ENCODE assay signal across 9 cellular contexts in the genomic region with DNA sequence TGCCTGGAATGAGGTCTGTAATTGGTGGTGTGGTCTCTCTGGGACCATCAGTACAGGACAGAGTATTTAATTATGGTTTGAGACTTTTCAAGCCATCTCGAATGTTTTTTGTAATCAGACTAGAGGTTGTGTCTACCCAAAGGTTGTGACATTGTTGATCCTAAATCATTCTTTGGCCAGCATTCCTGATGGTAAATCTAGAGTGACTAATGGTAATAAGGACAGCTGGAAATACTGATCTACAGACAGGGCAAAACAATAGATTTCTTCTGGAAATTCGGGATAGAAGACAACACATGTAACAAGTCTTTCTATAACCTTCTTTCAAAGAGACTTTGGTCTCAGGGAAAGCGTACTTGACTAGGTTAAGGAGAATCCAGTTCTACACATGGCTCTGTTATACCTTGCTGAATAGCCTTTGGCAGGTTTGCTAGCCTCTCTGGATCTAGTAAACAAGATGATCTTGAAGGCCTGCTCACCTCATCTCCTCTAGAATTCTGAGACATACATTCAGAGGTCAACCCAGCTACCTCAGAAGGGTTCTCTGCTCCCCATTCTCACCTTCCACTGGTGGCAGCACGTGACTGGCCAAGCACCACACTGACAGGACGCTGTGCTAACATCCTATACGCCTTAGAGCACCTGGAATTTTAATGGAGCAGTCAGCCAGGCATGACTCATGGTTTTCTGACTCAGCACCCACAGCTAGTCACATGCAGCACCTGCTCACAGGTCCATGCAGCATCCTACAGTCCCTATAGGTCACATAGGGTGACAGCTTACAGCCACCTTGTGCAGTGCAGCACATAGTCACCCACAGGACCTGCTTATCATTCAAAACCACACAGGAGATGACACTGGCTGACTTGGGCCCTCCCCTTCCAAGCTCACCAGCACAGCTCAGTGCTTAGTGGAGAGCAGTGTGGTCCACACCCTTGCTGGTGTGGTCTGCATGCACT. TPM values are rescaled to one million over a fixed set of nuclear protein-coding genes. Genes with fewer than 3 reads are reported as not detected.
DNase-seq lines count a peak whose midpoint lies in the region; ATAC-seq and TF ChIP-seq lines count a peak whose summit lies in the region.
"Had no signal": no experiment of that assay in that cellular context is flagged by ENCODE, and none has a peak within 500 bp of the region (broad histone marks: within the 10 kb centered on the region; RNA-seq: fewer than 3 reads in every experiment).

No MANE protein-coding gene starts in this region.

- in situ Hi-C loops in G401 (cut with HindIII; ENCODE audit: low sequenced_read_pairs), result no loop called here

- no peak for TF ChIP-seq CTCF in psoas muscle (IDR thresholded peaks at IDR 0.05)
- TF ChIP-seq CTCF in HFFc6 (IDR thresholded peaks at IDR 0.05), result no peak
- TF ChIP-seq CTCF in BE2C (IDR thresholded peaks at IDR 0.05; ENCODE audit: low read depth, low read length), result no peak

- H3K4me3 Mint-ChIP-seq in HFFc6, result no peak overlapping the region

- no peaks in the 10 kb centered on the region for H3K36me3 Mint-ChIP-seq in HFFc6 (ENCODE audit: low read depth)

- no peaks in the 10 kb centered on the region for H3K4me1 Mint-ChIP-seq in HFFc6 (ENCODE audit: low read depth)

- no peak overlapping the region for H3K27ac Mint-ChIP-seq in HFFc6

- no peak overlapping the region for H3K27ac ChIP-seq in psoas muscle
- H3K27ac ChIP-seq: body of pancreas had no signal

- H3K36me3 ChIP-seq in psoas muscle (ENCODE audit: insufficient read depth in 1 of 2, low read depth in 1 of 2) (no peaks in the 10 kb centered on the region), BE2C (no peaks in the 10 kb centered on the region)

- H3K27me3 ChIP-seq in psoas muscle (ENCODE audit: insufficient read depth in 3 of 3, low read length in 2 of 3) (no peaks in the 10 kb centered on the region), BE2C (no peaks in the 10 kb centered on the region)
- H3K27me3 ChIP-seq: body of pancreas had no signal

- H3K9me3 ChIP-seq in psoas muscle (no peaks in the 10 kb centered on the region), BE2C (no peaks in the 10 kb centered on the region)
- H3K9me3 ChIP-seq: body of pancreas had no signal

- no peaks in the 10 kb centered on the region; the same call in 1 of the 2 replicates for H3K9me3 Mint-ChIP-seq in HFFc6

- WGBS in psoas muscle, 3 donors, result 80 to 86% (median 84%) methylated on average over 6 of the region's 6 CpGs

- ATAC-seq in psoas muscle, result peak in 3 of 4 donors; percentile 42 to 48 (median 45)
- ATAC-seq: body of pancreas had no signal

- DNase-seq in DMS79 treated with DMSO at 0.1 percent for 48 hours (lab: John Stamatoyannopoulos, UW) (peak; percentile 65), NCI-H2196 (lab: John Stamatoyannopoulos, UW; ENCODE audit: unreplicated experiment) (peak; percentile 68), astrocyte of the hippocampus (ENCODE audit: low read depth, low spot score) (peak; percentile 29), psoas muscle (no peak), GM19238 (ENCODE audit: insufficient read length, low spot score) (no peak), G401 (ENCODE audit: low spot score) (no peak), HFFc6 (no peak), BE2C (no peak)

- H3K4me1 ChIP-seq in psoas muscle (peaks cover 3% of the 10 kb centered on the region), BE2C (peaks cover 5% of the 10 kb centered on the region; the same call in 1 of the 2 replicates)

- intact Hi-C loops in psoas muscle (cut with DNase I), result no loop called here

- no peak overlapping the region for H3K4me3 ChIP-seq in psoas muscle
- H3K4me3 ChIP-seq in BE2C (ENCODE audit: low read depth, low read length), result no peak overlapping the region
- H3K4me3 ChIP-seq: body of pancreas had no signal

- H3K27me3 Mint-ChIP-seq in HFFc6 (ENCODE audit: insufficient read depth), result peaks cover 38% of the 10 kb centered on the region

RNA-seq across cellular contexts. Expression of a gene that starts 12.2 kb away (rescaled TPM):
- total RNA-seq in psoas muscle, result 1 to 10 TPM in 3 of 4 donors, under 1 TPM in 1; 0.89 to 4.9 (median 2.0) TPM
- polyA plus RNA-seq in psoas muscle, result 1 to 10 TPM in 1 of 3 donors, under 1 TPM in 2; 0.63 to 1.7 (median 0.74) TPM
- total RNA-seq in G401 (2014; rRNA removed; shearing (Covaris generic)), result under 0.01 and 2.4 TPM in 2 replicates
- under 1 TPM; 0.36 to 0.95 (median 0.62) TPM for total RNA-seq in HFFc6 (2021; fragmentation: NEBNext Ultra II Directional; extraction: Animal tissue kit (Norgen Biotek cat#: 25700))
- 0.74 TPM for polyA plus RNA-seq in BE2C (2012; ENCODE audit: insufficient read depth, insufficient read length, low read depth)

Comparison
In these comparisons a context has a peak if more than half of its experiments do, and no peak if none do; other contexts are left out.
1. DNase-seq: peak in DMS79 treated with DMSO at 0.1 percent for 48 hours (single experiment), NCI-H2196 (single experiment) and astrocyte of the hippocampus (single experiment); none in psoas muscle (0 of 2), GM19238 (single experiment), G401 (single experiment), HFFc6 (single experiment) and BE2C (single experiment).